ENCODE assay signal across 8 cellular contexts in the genomic region with DNA sequence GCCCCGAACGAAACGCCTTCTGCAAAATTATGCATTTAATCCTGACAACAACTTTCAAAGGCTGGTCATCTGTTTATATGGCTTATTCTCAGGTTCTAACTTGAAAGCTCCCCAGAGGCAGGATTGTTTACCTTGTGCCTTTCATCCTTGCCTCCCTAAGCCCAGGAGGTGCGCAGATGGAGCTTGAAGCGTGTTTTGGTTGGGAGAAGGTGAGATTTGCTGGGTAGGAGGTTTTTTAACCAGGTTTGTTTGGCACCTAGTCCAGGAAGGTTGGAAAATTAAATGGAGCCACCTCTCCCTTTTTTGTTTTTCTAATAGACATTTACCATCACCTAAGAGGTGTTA. TPM values are rescaled to one million over a fixed set of nuclear protein-coding genes. Genes with fewer than 3 reads are reported as not detected.
DNase-seq lines count a peak whose midpoint lies in the region; ATAC-seq, FAIRE-seq and TF ChIP-seq lines count a peak whose summit lies in the region.

No MANE protein-coding gene starts in this region.

- no peak overlapping the region for H2BK5ac ChIP-seq in H1 (ENCODE audit: low read depth, low read length)
- H2BK5ac ChIP-seq in neuronal stem cell (ENCODE audit: low read length): no peak overlapping the region

- H3K79me1 ChIP-seq in H1 (ENCODE audit: low read depth, low read length) (peaks cover 12% of the 10 kb centered on the region; the same call in 1 of the 2 replicates), neuronal stem cell (ENCODE audit: low read depth, low read length) (no peaks in the 10 kb centered on the region)

- 0 out of 2 replicates have a peak overlapping the region, but pooled peaks have one; percentile 75 for H3K27ac ChIP-seq in H1 (ENCODE audit: low read depth, low read length)
- H3K27ac ChIP-seq in neuronal stem cell (replicated peaks; ENCODE audit: low read length): no peak overlapping the region

- H2BK120ac ChIP-seq in H1 (replicated peaks; ENCODE audit: low read depth, low read length) (no peak overlapping the region), neuronal stem cell (ENCODE audit: low read depth, low read length) (no peak overlapping the region)

- H3K27me3 ChIP-seq in H1 (replicated peaks in 1 of 4; ENCODE audit: control insufficient read depth in 3 of 4, extremely low read depth in 1 of 4, insufficient read depth in 3 of 4, low read length in 3 of 4) (no peaks in the 10 kb centered on the region), neuronal stem cell (ENCODE audit: control insufficient read depth in 3 of 3, insufficient read depth in 3 of 3, low read depth in 1 of 3, low read length in 3 of 3) (peaks cover 0 to 17% (median 2%) of the 10 kb centered on the region in 3 experiments)

- H3K4me1 ChIP-seq in H1 (replicated peaks in 1 of 4; ENCODE audit: control insufficient read depth in 3 of 4, insufficient read depth in 4 of 4, low read length in 3 of 4) (peaks cover 2 to 8% (median 5%) of the 10 kb centered on the region in 4 experiments), neuronal stem cell (ENCODE audit: control insufficient read depth in 2 of 2, insufficient read depth in 1 of 2, low read depth in 1 of 2, low read length in 2 of 2) (peaks cover 5 to 10% of the 10 kb centered on the region in 2 donors)

- H3K18ac ChIP-seq in H1 (ENCODE audit: extremely low read depth, low read length) (no peak overlapping the region), neuronal stem cell (ENCODE audit: low read length) (no peak overlapping the region)

- no peak overlapping the region for H2AK5ac ChIP-seq in H1 (ENCODE audit: low read depth, low read length)
- no peak overlapping the region for H2AK5ac ChIP-seq in neuronal stem cell (ENCODE audit: low read depth, low read length)

- H3K79me2 ChIP-seq in H1 (ENCODE audit: control insufficient read depth in 1 of 2, insufficient read depth in 2 of 2, low read length in 2 of 2): peaks cover 0 to 37% of the 10 kb centered on the region in 2 experiments; a peak in 2 of 4 replicates

- ATAC-seq in HG02610 (IDR thresholded peaks at IDR 0.05; ENCODE audit: unreplicated experiment): no peak
- ATAC-seq in HG03159 (IDR thresholded peaks at IDR 0.05; ENCODE audit: unreplicated experiment): no peak

- H2BK15ac ChIP-seq in H1 (ENCODE audit: low read length) (no peak overlapping the region), neuronal stem cell (ENCODE audit: low read length) (no peak overlapping the region)

- H3K9me3 ChIP-seq in H1 (ENCODE audit: insufficient read depth in 2 of 2, low read depth in 1 of 2, low read length in 1 of 2) (no peaks in the 10 kb centered on the region), neuronal stem cell (replicated peaks in 1 of 2; ENCODE audit: control insufficient read depth in 2 of 2, insufficient read depth in 1 of 2, low read depth in 1 of 2, low read length in 2 of 2) (no peaks in the 10 kb centered on the region)

- H4K91ac ChIP-seq in H1 (replicated peaks; ENCODE audit: insufficient read length, low read length) (peak overlapping the region; percentile 14), neuronal stem cell (ENCODE audit: low read depth, low read length, poor library complexity) (no peak overlapping the region)

- H3K4me3 ChIP-seq in H1 (ENCODE audit: extremely low read depth in 1 of 4, insufficient read depth in 2 of 4, low read depth in 3 of 4, low read length in 4 of 4) (peak overlapping the region; percentile 68 to 86 (median 83)), neuronal stem cell (ENCODE audit: low read length in 2 of 2) (peak overlapping the region; percentile 81 to 93)

- H4K8ac ChIP-seq in H1 (ENCODE audit: extremely low read depth, insufficient read depth, low read length) (no peak overlapping the region; the same call in 1 of the 2 replicates), neuronal stem cell (ENCODE audit: low read depth, low read length) (no peak overlapping the region)

- TF ChIP-seq POLR2A in H1 (IDR thresholded peaks at IDR 0.05; ENCODE audit: control extremely low read depth in 1 of 2, low read depth in 2 of 2, low read length in 2 of 2): no peak

- H3K23ac ChIP-seq in H1 (ENCODE audit: insufficient read length): no peak overlapping the region
- H3K23ac ChIP-seq in neuronal stem cell (ENCODE audit: low read depth, low read length, poor library complexity): no peak overlapping the region

- H2AFZ ChIP-seq in H1 (ENCODE audit: low read length): peak overlapping the region; percentile 81; the same call in 1 of the 2 replicates
- peak overlapping the region; percentile 81 for H2AFZ ChIP-seq in neuronal stem cell (ENCODE audit: low read length)

- peak overlapping the region; percentile 54 to 90 (median 81); a peak in 6 of 7 replicates for H3K9ac ChIP-seq in H1 (replicated peaks in 1 of 4; ENCODE audit: extremely low read depth in 1 of 4, low read depth in 3 of 4, low read length in 3 of 4)
- no peak overlapping the region for H3K9ac ChIP-seq in neuronal stem cell (ENCODE audit: low read depth, low read length, poor library complexity)

- H2BK12ac ChIP-seq in H1 (ENCODE audit: low read depth, low read length) (no peak overlapping the region), neuronal stem cell (ENCODE audit: low read length) (no peak overlapping the region)

- FAIRE-seq in H1 (lab: Jason Lieb, UNC): no peak

- WGBS in H1 (ENCODE audit: extremely low coverage in 1 of 2, insufficient coverage in 1 of 2, insufficient read length in 1 of 2, insufficient replicate concordance in 2 of 2, low coverage in 1 of 2, low lambda C conversion rate in 2 of 2, missing lambda C conversion rate in 1 of 2), 2 experiments: 1% methylated on average over 5 of the region's 5 CpGs; no CpG with 5 or more reads in 1 of the 2 experiments
- WGBS in neuronal stem cell (ENCODE audit: extremely low coverage in 2 of 2, insufficient read length in 2 of 2, insufficient replicate concordance in 1 of 2), 2 donors: no CpG with 5 or more reads among the region's 5 CpGs

- TF ChIP-seq EP300 in H1 (IDR thresholded peaks at IDR 0.05; ENCODE audit: borderline replicate concordance in 1 of 2, low read depth in 2 of 2, low read length in 2 of 2): no peak

- no peak overlapping the region for H4K5ac ChIP-seq in H1 (ENCODE audit: insufficient read length, low read depth, low read length)

- TF ChIP-seq CTCF in H1 (IDR thresholded peaks at IDR 0.05; ENCODE audit: control extremely low read depth in 1 of 3, insufficient read depth in 1 of 3, low read depth in 1 of 3, low read length in 3 of 3): no peak

- POLR2A ChIA-PET in H1 (lab: Charles Lee; ENCODE audit: partially characterized antibody): interaction anchor here (1.0 to 2.2 kb wide), 11 partner anchors 10 to 327 kb away, joined by 3 to 18 read pairs (median 4); no protein-coding TSS in a partner anchor

- CTCF ChIA-PET in H1 (lab: Charles Lee; ENCODE audit: partially characterized antibody): interaction anchor here (2.5 to 4.2 kb wide), 3 partner anchors 10 to 350 kb away, joined by 10 to 23 read pairs (median 13); no protein-coding TSS in a partner anchor

- H3K14ac ChIP-seq in H1 (ENCODE audit: insufficient read length) (no peak overlapping the region), neuronal stem cell (ENCODE audit: low read length) (no peak overlapping the region)

- H3K4ac ChIP-seq in H1 (replicated peaks; ENCODE audit: insufficient read length, low read depth, low read length): no peak overlapping the region
- H3K4ac ChIP-seq in neuronal stem cell (ENCODE audit: low read length): no peak overlapping the region

- no peak overlapping the region for H2BK20ac ChIP-seq in H1 (ENCODE audit: low read length)

- no peak overlapping the region for H3K56ac ChIP-seq in H1 (replicated peaks; ENCODE audit: insufficient read length, low read depth, low read length)

- peaks cover 0 to 9% (median 2%) of the 10 kb centered on the region in 4 experiments; a peak in 6 of 8 replicates for H3K36me3 ChIP-seq in H1 (ENCODE audit: control insufficient read depth in 2 of 4, insufficient read depth in 4 of 4, low read length in 3 of 4)
- H3K36me3 ChIP-seq in neuronal stem cell (replicated peaks in 1 of 2; ENCODE audit: control insufficient read depth in 2 of 2, insufficient read depth in 2 of 2, low read length in 2 of 2): peaks cover 0 to 36% of the 10 kb centered on the region in 2 donors

- TF ChIP-seq RAD21 in H1 (IDR thresholded peaks at IDR 0.05 in 1 of 2, conservative IDR thresholded peaks at IDR 0.05 in 1 of 2; ENCODE audit: low read depth in 2 of 2, low read length in 2 of 2): no peak

- H4K20me1 ChIP-seq in H1 (replicated peaks in 1 of 2; ENCODE audit: control insufficient read depth in 1 of 2, insufficient read depth in 2 of 2, low read length in 2 of 2): peaks cover 0 to 1% of the 10 kb centered on the region in 2 experiments

- H3K4me2 ChIP-seq in H1 (ENCODE audit: insufficient read depth in 1 of 2, low read depth in 2 of 2, low read length in 2 of 2): peak overlapping the region; percentile 83 to 87
- peak overlapping the region; percentile 56 for H3K4me2 ChIP-seq in neuronal stem cell (ENCODE audit: insufficient read depth, low read length, poor library complexity, severe bottlenecking)

- peaks cover 8% of the 10 kb centered on the region; the same call in 1 of the 2 replicates for H3K23me2 ChIP-seq in H1 (ENCODE audit: low read depth, low read length)

- peak; percentile 15 for DNase-seq in COLO668 (lab: John Stamatoyannopoulos, UW; ENCODE audit: unreplicated experiment)
- DNase-seq in NCI-H2171 (lab: John Stamatoyannopoulos, UW): peak; percentile 54
- no peak for DNase-seq in H1 (ENCODE audit: low read depth in 1 of 2, low spot score in 2 of 2)
- DNase-seq in neuronal stem cell (ENCODE audit: low spot score): no peak
- no peak for DNase-seq in kidney glomerular epithelial cell (lab: John Stamatoyannopoulos, UW)
- no peak for DNase-seq in NCI-H1092 treated with DMSO at 0.1 percent for 48 hours (lab: John Stamatoyannopoulos, UW)

TF ChIP-seq in H1, 55 proteins besides CTCF, POLR2A, EP300 and RAD21:
- peak in 1 of 2 experiments; percentile 29; a peak in 1 of 4 replicates for TF ChIP-seq HDAC2 (IDR thresholded peaks at IDR 0.05; ENCODE audit: borderline replicate concordance in 1 of 2, low read depth in 2 of 2, low read length in 2 of 2)
- TF ChIP-seq KDM5A (IDR thresholded peaks at IDR 0.05; ENCODE audit: low read length): no peak

RNA-seq across cellular contexts. Expression of a gene that starts 0.7 kb away (rescaled TPM):
- total RNA-seq in H1 (2021; fragmentation: NEBNext Ultra II Directional; extraction: Animal tissue kit (Norgen Biotek cat#: 25700)): 22.4 and 22.6 TPM in 2 replicates
- 15.1 and 16.1 TPM in 2 replicates for polyA plus RNA-seq in H1 (2011; rRNA removed)
- 19.9 TPM for polyA plus RNA-seq in H1 (2011; cell fraction: cytosol; rRNA removed)
- 25.3 TPM for polyA plus RNA-seq in H1 (2011; cell fraction: nucleus; rRNA removed)
- 18.6 to 29.2 TPM (median 20.1 TPM) in 4 replicates for polyA plus RNA-seq in H1 (2012, experiment 1 of 2)
- polyA plus RNA-seq in H1 (2012, experiment 2 of 2): 3.7 TPM
- 12.7 TPM for polyA plus RNA-seq in H1 (2013, experiment 1 of 2)
- 13.0 TPM for polyA plus RNA-seq in H1 (2013, experiment 2 of 2)
- polyA minus RNA-seq in H1 (2011; rRNA and poly(A)+ RNA removed): 24.3 and 25.5 TPM in 2 replicates
- polyA minus RNA-seq in H1 (2011; cell fraction: cytosol; rRNA and poly(A)+ RNA removed): 17.8 TPM
- polyA minus RNA-seq in H1 (2011; cell fraction: nucleus; rRNA and poly(A)+ RNA removed): 34.5 TPM
- polyA plus RNA-seq in neuronal stem cell (2013, experiment 1 of 2): 13.0 TPM
- polyA plus RNA-seq in neuronal stem cell (2013, experiment 2 of 2): 13.7 TPM

Comparison
In these comparisons a context has a peak if more than half of its experiments do, and no peak if none do; other contexts are left out.
1. DNase-seq: peak in COLO668 (single experiment) and NCI-H2171 (single experiment); none in H1 (0 of 2), neuronal stem cell (single experiment), kidney glomerular epithelial cell (single experiment) and NCI-H1092 treated with DMSO at 0.1 percent for 48 hours (single experiment).